Comparison of ENCODE assay signal across 1 cellular context in genomic region chrX:47194388-47194787, GRCh38.
TF ChIP-seq lines count a peak whose summit lies in the region.

No MANE protein-coding gene starts in this region.

TF ChIP-seq in GM23338, 12 proteins besides CTCF, POLR2A, EP300 and RAD21 (continued from another document):
- TF ChIP-seq REST (IDR thresholded peaks at IDR 0.05; ENCODE audit: unreplicated experiment) (no peak), ZNF462 (CRISPR knock-in tag; IDR thresholded peaks at IDR 0.05) (no peak)
